ENCODE assay signal across 19 cellular contexts in genomic region chr16:3755249-3755648, GRCh38.
"Had no signal": no experiment of that assay in that cellular context is flagged by ENCODE, and none has a peak within 500 bp of the region (broad histone marks: within the 10 kb centered on the region; RNA-seq: fewer than 3 reads in every experiment).

No MANE protein-coding gene starts in this region.

- H3K9me3 Mint-ChIP-seq: naive thymus-derived CD8-positive, alpha-beta T cell; neural crest cell; stimulated activated naive CD8-positive, alpha-beta T cell treated with anti-CD3 and anti-CD28 coated beads, Interleukin-15, Interleukin-2, amounts not matched to agents 100 ng/mL and 50 ng/mL, for 24 hours had no signal

- H3K4me2 ChIP-seq: smooth muscle cell had no signal

- H3K4me3 Mint-ChIP-seq: naive thymus-derived CD8-positive, alpha-beta T cell; neural crest cell; stimulated activated naive CD8-positive, alpha-beta T cell treated with anti-CD3 and anti-CD28 coated beads, Interleukin-15, Interleukin-2, amounts not matched to agents 100 ng/mL and 50 ng/mL, for 24 hours had no signal

- H3K27me3 ChIP-seq: dorsolateral prefrontal cortex, esophagus squamous epithelium, gastroesophageal sphincter, right atrium auricular region, testis, tibial nerve had no signal

- ATAC-seq: gastroesophageal sphincter; left colon; mucosa of descending colon; naive thymus-derived CD8-positive, alpha-beta T cell had no signal

- H3K27ac Mint-ChIP-seq: stimulated activated naive CD8-positive, alpha-beta T cell treated with anti-CD3 and anti-CD28 coated beads, Interleukin-15, Interleukin-2, amounts not matched to agents 100 ng/mL and 50 ng/mL, for 24 hours had no signal

- FAIRE-seq: keratinocyte had no signal

- DNase-seq: cortex of kidney; dorsolateral prefrontal cortex; effector CD8-positive, alpha-beta T cell; esophagus squamous epithelium; foreskin fibroblast; glutamatergic neuron; left colon; mucosa of descending colon; naive thymus-derived CD8-positive, alpha-beta T cell; posterior cingulate gyrus; stimulated activated CD4-positive, alpha-beta T cell treated with anti-CD3 and anti-CD28 coated beads, Interleukin-2, amount 100 ng/mL, for 48 hours; testis had no signal

- H3K4me1 ChIP-seq: testis had no signal

- H3K4me3 ChIP-seq: dorsolateral prefrontal cortex, esophagus squamous epithelium, gastroesophageal sphincter, mucosa of descending colon, right atrium auricular region, smooth muscle cell, testis, tibial nerve had no signal

- H3K9me3 ChIP-seq: esophagus squamous epithelium, gastroesophageal sphincter, mucosa of descending colon, right atrium auricular region, testis, tibial nerve had no signal

- H3K27ac ChIP-seq: esophagus squamous epithelium, testis, tibial nerve had no signal

- H3K27me3 Mint-ChIP-seq: naive thymus-derived CD8-positive, alpha-beta T cell; stimulated activated naive CD8-positive, alpha-beta T cell treated with anti-CD3 and anti-CD28 coated beads, Interleukin-15, Interleukin-2, amounts not matched to agents 100 ng/mL and 50 ng/mL, for 24 hours had no signal
